ENCODE assay signal across 10 cellular contexts in genomic region chr5:78699565-78700143, GRCh38. TPM values are rescaled to one million over a fixed set of nuclear protein-coding genes. Genes with fewer than 3 reads are reported as not detected.
A peak's percentile ranks its signal among the peaks of the same experiment; 100 is the strongest.
DNase-seq lines count a peak whose midpoint lies in the region; ATAC-seq, FAIRE-seq and TF ChIP-seq lines count a peak whose summit lies in the region.
"Had no signal": no experiment of that assay in that cellular context is flagged by ENCODE, and none has a peak within 500 bp of the region (broad histone marks: within the 10 kb centered on the region; RNA-seq: fewer than 3 reads in every experiment).

No MANE protein-coding gene starts in this region.

- ATAC-seq in GM19035 (IDR thresholded peaks at IDR 0.05; ENCODE audit: unreplicated experiment) = no peak
- ATAC-seq in activated T-cell treated with anti-CD3 and anti-CD28 coated beads, Interleukin-2, amount 50 U/mL, for 72 hours (replicated peaks in 1 of 2) = no peak

- no peak overlapping the region for H3K4me3 ChIP-seq in H1 (ENCODE audit: extremely low read depth in 1 of 4, insufficient read depth in 2 of 4, low read depth in 3 of 4, low read length in 4 of 4)

- H3K23me2 ChIP-seq in H1 (ENCODE audit: low read depth, low read length) = no peaks in the 10 kb centered on the region

- H3K9me3 Mint-ChIP-seq in osteocyte (ENCODE audit: unreplicated experiment) = peaks cover 7% of the 10 kb centered on the region
- H3K9me3 Mint-ChIP-seq in activated T-cell treated with anti-CD3 and anti-CD28 coated beads, Interleukin-2, amount 50 U/mL, for 72 hours = peaks cover 0 to 1% of the 10 kb centered on the region in 2 donors

- no peaks in the 10 kb centered on the region for H3K4me1 ChIP-seq in H1 (replicated peaks in 1 of 4; ENCODE audit: control insufficient read depth in 3 of 4, insufficient read depth in 4 of 4, low read length in 3 of 4)

- no peak overlapping the region for H3K9ac ChIP-seq in H1 (replicated peaks in 1 of 4; ENCODE audit: extremely low read depth in 1 of 4, low read depth in 3 of 4, low read length in 3 of 4)

- CTCF ChIA-PET in H1 (lab: Charles Lee; ENCODE audit: partially characterized antibody) = interaction anchor here (0.5 to 1.1 kb wide), 3 partner anchors 19 to 200 kb away, joined by 3 to 5 read pairs (median 3); no protein-coding TSS in a partner anchor

- H3K27me3 ChIP-seq in H1 (replicated peaks in 1 of 4; ENCODE audit: control insufficient read depth in 3 of 4, extremely low read depth in 1 of 4, insufficient read depth in 3 of 4, low read length in 3 of 4) = no peaks in the 10 kb centered on the region

- no peak overlapping the region for H3K23ac ChIP-seq in H1 (ENCODE audit: insufficient read length)

- H3K27ac Mint-ChIP-seq in osteocyte (ENCODE audit: unreplicated experiment) = peak overlapping the region; percentile 78
- H3K27ac Mint-ChIP-seq in activated T-cell treated with anti-CD3 and anti-CD28 coated beads, Interleukin-2, amount 50 U/mL, for 72 hours = no peak overlapping the region

- no peak overlapping the region for H4K5ac ChIP-seq in H1 (ENCODE audit: insufficient read length, low read depth, low read length)

- peaks cover 3% of the 10 kb centered on the region for H3K36me3 Mint-ChIP-seq in osteocyte (ENCODE audit: unreplicated experiment)
- H3K36me3 Mint-ChIP-seq in activated T-cell treated with anti-CD3 and anti-CD28 coated beads, Interleukin-2, amount 50 U/mL, for 72 hours (ENCODE audit: insufficient read depth in 2 of 2) = no peaks in the 10 kb centered on the region

- no peak overlapping the region for H2BK5ac ChIP-seq in H1 (ENCODE audit: low read depth, low read length)

- POLR2A ChIA-PET in H1 (lab: Charles Lee; ENCODE audit: partially characterized antibody) = no interaction called here

- H3K4me1 Mint-ChIP-seq in osteocyte (ENCODE audit: unreplicated experiment) = peaks cover 28% of the 10 kb centered on the region
- no peaks in the 10 kb centered on the region for H3K4me1 Mint-ChIP-seq in activated T-cell treated with anti-CD3 and anti-CD28 coated beads, Interleukin-2, amount 50 U/mL, for 72 hours (ENCODE audit: low read depth)

- H2BK20ac ChIP-seq in H1 (ENCODE audit: low read length) = no peak overlapping the region

- TF ChIP-seq POLR2A in H1 (IDR thresholded peaks at IDR 0.05; ENCODE audit: control extremely low read depth in 1 of 2, low read depth in 2 of 2, low read length in 2 of 2) = no peak

- no peak overlapping the region for H3K4ac ChIP-seq in H1 (replicated peaks; ENCODE audit: insufficient read length, low read depth, low read length)

- peak overlapping the region; percentile 63; the same call in 1 of the 2 replicates for H2BK15ac ChIP-seq in H1 (ENCODE audit: low read length)

- H3K18ac ChIP-seq in H1 (ENCODE audit: extremely low read depth, low read length) = no peak overlapping the region

- TF ChIP-seq EP300 in H1 (IDR thresholded peaks at IDR 0.05; ENCODE audit: borderline replicate concordance in 1 of 2, low read depth in 2 of 2, low read length in 2 of 2) = no peak

- TF ChIP-seq CTCF in H1 (IDR thresholded peaks at IDR 0.05; ENCODE audit: control extremely low read depth in 1 of 3, insufficient read depth in 1 of 3, low read depth in 1 of 3, low read length in 3 of 3) (no peak), osteocyte (IDR thresholded peaks at IDR 0.05) (no peak)

- H3K4me2 ChIP-seq in H1 (ENCODE audit: insufficient read depth in 1 of 2, low read depth in 2 of 2, low read length in 2 of 2) = no peak overlapping the region

- WGBS in H1 (ENCODE audit: extremely low coverage in 1 of 2, insufficient coverage in 1 of 2, insufficient read length in 1 of 2, insufficient replicate concordance in 2 of 2, low coverage in 1 of 2, low lambda C conversion rate in 2 of 2, missing lambda C conversion rate in 1 of 2), 2 experiments = 91% methylated on average over 6 of the region's 6 CpGs; no CpG with 5 or more reads in 1 of the 2 experiments

- no peak for FAIRE-seq in H1 (lab: Jason Lieb, UNC)
- FAIRE-seq: GM12892 had no signal

- peak; percentile 96 for DNase-seq in Caki2 (ENCODE audit: low read depth)
- peak; percentile 26 for DNase-seq in NOMO-1 treated with DMSO at 0.1 percent for 48 hours (lab: John Stamatoyannopoulos, UW; ENCODE audit: unreplicated experiment)
- no peak for DNase-seq in H1 (ENCODE audit: low read depth in 1 of 2, low spot score in 2 of 2)
- DNase-seq in osteocyte (ENCODE audit: extremely low spot score, unreplicated experiment) = no peak
- no peak for DNase-seq in T-helper 9 cell
- DNase-seq in HuH-7 (ENCODE audit: low spot score) = no peak
- DNase-seq in activated T-cell treated with anti-CD3 and anti-CD28 coated beads, Interleukin-2, amount 50 U/mL, for 72 hours = no peak
- DNase-seq: NK-92 treated with Interleukin-12 subunit alpha and Interleukin-12 subunit beta, amount 100 ng/mL, for 24 hours had no signal

- no peaks in the 10 kb centered on the region for H3K36me3 ChIP-seq in H1 (ENCODE audit: control insufficient read depth in 2 of 4, insufficient read depth in 4 of 4, low read length in 3 of 4)

- no peak overlapping the region for H3K56ac ChIP-seq in H1 (replicated peaks; ENCODE audit: insufficient read length, low read depth, low read length)

- no peak overlapping the region for H3K14ac ChIP-seq in H1 (ENCODE audit: insufficient read length)

- no peaks in the 10 kb centered on the region for H4K20me1 ChIP-seq in H1 (replicated peaks in 1 of 2; ENCODE audit: control insufficient read depth in 1 of 2, insufficient read depth in 2 of 2, low read length in 2 of 2)

- 0 out of 4 replicates have a peak, but pooled peaks cover 0 to 2% of the 10 kb centered on the region in 2 experiments for H3K9me3 ChIP-seq in H1 (ENCODE audit: insufficient read depth in 2 of 2, low read depth in 1 of 2, low read length in 1 of 2)

- H3K79me2 ChIP-seq in H1 (ENCODE audit: control insufficient read depth in 1 of 2, insufficient read depth in 2 of 2, low read length in 2 of 2) = no peaks in the 10 kb centered on the region

- H3K27me3 Mint-ChIP-seq in osteocyte (ENCODE audit: unreplicated experiment) = no peaks in the 10 kb centered on the region
- H3K27me3 Mint-ChIP-seq in activated T-cell treated with anti-CD3 and anti-CD28 coated beads, Interleukin-2, amount 50 U/mL, for 72 hours (ENCODE audit: low read depth) = no peaks in the 10 kb centered on the region

- H2BK120ac ChIP-seq in H1 (replicated peaks; ENCODE audit: low read depth, low read length) = no peak overlapping the region

- H2AFZ ChIP-seq in H1 (ENCODE audit: low read length) = 0 out of 2 replicates have a peak overlapping the region, but pooled peaks have one; percentile 73

- in situ Hi-C loops in Caki2 (cut with HindIII; ENCODE audit: low pct_unique_long_range_greater_than_20kb, low sequenced_read_pairs) = no loop called here

- no peak overlapping the region for H3K4me3 Mint-ChIP-seq in osteocyte (ENCODE audit: unreplicated experiment)
- no peak overlapping the region for H3K4me3 Mint-ChIP-seq in activated T-cell treated with anti-CD3 and anti-CD28 coated beads, Interleukin-2, amount 50 U/mL, for 72 hours

- no peak for TF ChIP-seq RAD21 in H1 (IDR thresholded peaks at IDR 0.05 in 1 of 2, conservative IDR thresholded peaks at IDR 0.05 in 1 of 2; ENCODE audit: low read depth in 2 of 2, low read length in 2 of 2)

- no peak overlapping the region for H3K27ac ChIP-seq in H1 (ENCODE audit: low read depth, low read length)

- no peak overlapping the region for H2AK5ac ChIP-seq in H1 (ENCODE audit: low read depth, low read length)

- no peak overlapping the region for H4K91ac ChIP-seq in H1 (replicated peaks; ENCODE audit: insufficient read length, low read length)

- H3K79me1 ChIP-seq in H1 (ENCODE audit: low read depth, low read length) = no peaks in the 10 kb centered on the region

- H4K8ac ChIP-seq in H1 (ENCODE audit: extremely low read depth, insufficient read depth, low read length) = no peak overlapping the region

- H2BK12ac ChIP-seq in H1 (ENCODE audit: low read depth, low read length) = no peak overlapping the region

TF ChIP-seq in H1, 55 proteins besides CTCF, POLR2A, EP300 and RAD21:
- TF ChIP-seq KDM1A (IDR thresholded peaks at IDR 0.05; ENCODE audit: borderline replicate concordance, low read length) = no peak
- no peak for TF ChIP-seq ATF2 (IDR thresholded peaks at IDR 0.05; ENCODE audit: low read length)
- no peak for TF ChIP-seq HDAC2 (IDR thresholded peaks at IDR 0.05; ENCODE audit: borderline replicate concordance in 1 of 2, low read depth in 2 of 2, low read length in 2 of 2)
- TF ChIP-seq GTF2F1 (IDR thresholded peaks at IDR 0.05; ENCODE audit: borderline replicate concordance, low read depth, low read length) = no peak
- no peak for TF ChIP-seq CBX8 (IDR thresholded peaks at IDR 0.05; ENCODE audit: borderline replicate concordance, low read depth, low read length)
- TF ChIP-seq RXRA (IDR thresholded peaks at IDR 0.05; ENCODE audit: insufficient read depth, low read depth, low read length) = no peak
- no peak for TF ChIP-seq TCF12 (IDR thresholded peaks at IDR 0.05; ENCODE audit: low read depth, low read length)
- TF ChIP-seq MAFK (IDR thresholded peaks at IDR 0.05; ENCODE audit: low read depth, low read length) = no peak

RNA-seq across cellular contexts. Expression of gene LHFPL2, which starts 51.1 kb away (rescaled TPM):
- 49.9 and 62.5 TPM in 2 replicates for total RNA-seq in Caki2 (2014; rRNA removed; shearing (Covaris generic); ENCODE audit: low replicate concordance)
- 38.0 and 43.0 TPM in 2 replicates for total RNA-seq in H1 (2021; fragmentation: NEBNext Ultra II Directional; extraction: Animal tissue kit (Norgen Biotek cat#: 25700))
- 9.6 and 14.8 TPM in 2 replicates for polyA plus RNA-seq in H1 (2011; rRNA removed)
- 11.6 TPM for polyA plus RNA-seq in H1 (2011; cell fraction: cytosol; rRNA removed)
- 19.5 TPM for polyA plus RNA-seq in H1 (2011; cell fraction: nucleus; rRNA removed)
- 21.0 to 27.0 TPM (median 25.3 TPM) in 4 replicates for polyA plus RNA-seq in H1 (2012, experiment 1 of 2)
- polyA plus RNA-seq in H1 (2012, experiment 2 of 2) = 3.3 TPM
- polyA plus RNA-seq in H1 (2013, experiment 1 of 2) = 31.3 TPM
- polyA plus RNA-seq in H1 (2013, experiment 2 of 2) = 33.8 TPM
- polyA minus RNA-seq in H1 (2011; rRNA and poly(A)+ RNA removed) = 27.0 and 33.7 TPM in 2 replicates
- 30.0 TPM for polyA minus RNA-seq in H1 (2011; cell fraction: cytosol; rRNA and poly(A)+ RNA removed)
- 66.1 TPM for polyA minus RNA-seq in H1 (2011; cell fraction: nucleus; rRNA and poly(A)+ RNA removed)
- 110 and 113 TPM in 2 replicates for total RNA-seq in osteocyte
- under 1 TPM; 0.12 to 0.21 TPM for total RNA-seq in activated T-cell treated with anti-CD3 and anti-CD28 coated beads, Interleukin-2, amount 50 U/mL, for 72 hours

Comparison
In these comparisons a context has a peak if more than half of its experiments do, and no peak if none do; other contexts are left out.
1. DNase-seq: peak in Caki2 (single experiment) and NOMO-1 treated with DMSO at 0.1 percent for 48 hours (single experiment); none in H1 (0 of 2), osteocyte (single experiment), T-helper 9 cell (single experiment), HuH-7 (single experiment) and activated T-cell treated with anti-CD3 and anti-CD28 coated beads, Interleukin-2, amount 50 U/mL, for 72 hours (0 of 2).
2. RNA of gene LHFPL2, which starts 51.1 kb away (total RNA-seq): 110 to 113 TPM in osteocyte, 49.9 to 62.5 TPM in Caki2 and 38.0 to 43.0 TPM in H1; 0.12 to 0.21 TPM in activated T-cell treated with anti-CD3 and anti-CD28 coated beads, Interleukin-2, amount 50 U/mL, for 72 hours; every median in the first group is over 10 times any median in the second.